Comparison of ENCODE assay signal across 11 cellular contexts in genomic region chr22:30197389-30197788, GRCh38. TPM values are rescaled to one million over a fixed set of nuclear protein-coding genes. Genes with fewer than 3 reads are reported as not detected.
A peak's percentile ranks its signal among the peaks of the same experiment; 100 is the strongest.
DNase-seq lines count a peak whose midpoint lies in the region; ATAC-seq and TF ChIP-seq lines count a peak whose summit lies in the region.
"Had no signal": no experiment of that assay in that cellular context is flagged by ENCODE, and none has a peak within 500 bp of the region (broad histone marks: within the 10 kb centered on the region; RNA-seq: fewer than 3 reads in every experiment).

No MANE protein-coding gene starts in this region.

- H3K18ac ChIP-seq in trophoblast cell (ENCODE audit: low read length), result no peak overlapping the region

- H3K27ac ChIP-seq in BLaER1 (peak overlapping the region; percentile 53; the same call in 1 of the 2 replicates), HL-60 (replicated peaks) (peak overlapping the region; percentile 64), brain microvascular endothelial cell (peak overlapping the region; percentile 100), osteoblast (ENCODE audit: low read depth, low read length) (peak overlapping the region; percentile 100), trophoblast cell (ENCODE audit: low read depth, low read length) (no peak overlapping the region)

- no peak overlapping the region for H2AK5ac ChIP-seq in trophoblast cell (ENCODE audit: low read length)

- ATAC-seq in GM19351 (IDR thresholded peaks at IDR 0.05; ENCODE audit: unreplicated experiment), result no peak

- no peak overlapping the region for H3K4ac ChIP-seq in trophoblast cell (ENCODE audit: low read depth, low read length)

- no peaks in the 10 kb centered on the region for H4K20me1 ChIP-seq in BLaER1
- H4K20me1 ChIP-seq in osteoblast (ENCODE audit: insufficient read depth, low read length), result no peaks in the 10 kb centered on the region

- no peaks in the 10 kb centered on the region for H3K79me1 ChIP-seq in trophoblast cell (ENCODE audit: low read length)

- no peak overlapping the region for H2BK12ac ChIP-seq in trophoblast cell (ENCODE audit: low read length)

- no peak overlapping the region for H2AFZ ChIP-seq in osteoblast (ENCODE audit: low read length)
- H2AFZ ChIP-seq in trophoblast cell (ENCODE audit: insufficient read depth, low read length, poor library complexity), result no peak overlapping the region

- TF ChIP-seq CTCF in HL-60 (IDR thresholded peaks at IDR 0.05; ENCODE audit: insufficient read depth, low read length) (no peak), brain microvascular endothelial cell (IDR thresholded peaks at IDR 0.05; ENCODE audit: low read depth, low read length, missing control alignments) (no peak), osteoblast (IDR thresholded peaks at IDR 0.05; ENCODE audit: extremely low read depth, low read depth, low read length) (no peak), GM10248 (IDR thresholded peaks at IDR 0.05; ENCODE audit: control extremely low read depth, extremely low read depth, low read depth, missing control alignments) (no peak)

- peak overlapping the region; percentile 72 for H3K4me2 ChIP-seq in BLaER1
- peak overlapping the region; percentile 56 for H3K4me2 ChIP-seq in osteoblast (ENCODE audit: insufficient read depth, low read length)
- no peak overlapping the region for H3K4me2 ChIP-seq in trophoblast cell (ENCODE audit: low read length)

- POLR2A ChIA-PET in GM10248 (lab: Yijun Ruan, JAX), result no interaction called here

- H3K4me3 ChIP-seq in BLaER1, result no peak overlapping the region
- no peak overlapping the region for H3K4me3 ChIP-seq in HL-60 (replicated peaks; ENCODE audit: insufficient read depth, low read length)
- H3K4me3 ChIP-seq in brain microvascular endothelial cell (ENCODE audit: low read depth, low read length), result no peak overlapping the region
- H3K4me3 ChIP-seq in osteoblast (ENCODE audit: insufficient read depth, low read length), result no peak overlapping the region
- no peak overlapping the region for H3K4me3 ChIP-seq in trophoblast cell (ENCODE audit: low read depth, low read length)
- H3K4me3 ChIP-seq: HAP-1 had no signal

- H2BK5ac ChIP-seq in trophoblast cell (ENCODE audit: low read depth, low read length, poor library complexity), result no peak overlapping the region

- H3K9me3 ChIP-seq in BLaER1, result no peaks in the 10 kb centered on the region
- H3K9me3 ChIP-seq in osteoblast (ENCODE audit: low read depth, low read length), result no peaks in the 10 kb centered on the region
- H3K9me3 ChIP-seq in trophoblast cell (ENCODE audit: insufficient read depth, low read depth, low read length), result no peaks in the 10 kb centered on the region
- H3K9me3 ChIP-seq: HAP-1 had no signal

- peaks cover 27% of the 10 kb centered on the region for H3K4me1 ChIP-seq in BLaER1
- H3K4me1 ChIP-seq in osteoblast (ENCODE audit: insufficient read depth, low read length), result peaks cover 27% of the 10 kb centered on the region
- H3K4me1 ChIP-seq in trophoblast cell (ENCODE audit: control insufficient read depth in 1 of 2, insufficient read depth in 2 of 2, low read length in 2 of 2), result peaks cover 7 to 15% of the 10 kb centered on the region in 2 experiments

- H3K14ac ChIP-seq in trophoblast cell (ENCODE audit: low read length), result no peak overlapping the region

- no peak for DNase-seq in HL-60 (ENCODE audit: low read depth in 1 of 2, low spot score in 1 of 2)
- no peak for DNase-seq in brain microvascular endothelial cell
- DNase-seq in osteoblast (ENCODE audit: insufficient read length, low spot score, missing footprints), result no peak
- DNase-seq in GM10248 (ENCODE audit: extremely low spot score), result no peak
- no peak for DNase-seq in SIG-M5 treated with dmso at 0.1 percent for 504 hours (lab: John Stamatoyannopoulos, UW; ENCODE audit: unreplicated experiment)
- DNase-seq in trophoblast cell, result no peak
- DNase-seq: DMS79 treated with DMSO at 0.1 percent for 48 hours, NCI-H1092 had no signal

- H4K91ac ChIP-seq in trophoblast cell (ENCODE audit: low read depth, low read length), result no peak overlapping the region

- H3K79me2 ChIP-seq in osteoblast (ENCODE audit: insufficient read depth, low read length), result no peaks in the 10 kb centered on the region
- H3K79me2 ChIP-seq in trophoblast cell (ENCODE audit: control insufficient read depth, insufficient read depth, low read length, poor library complexity), result no peaks in the 10 kb centered on the region

- H3K9ac ChIP-seq in BLaER1 (no peak overlapping the region), trophoblast cell (ENCODE audit: low read length) (no peak overlapping the region)

- H4K12ac ChIP-seq in trophoblast cell (ENCODE audit: low read depth, low read length), result no peak overlapping the region

- H3K27me3 ChIP-seq in BLaER1, result no peaks in the 10 kb centered on the region
- H3K27me3 ChIP-seq in HL-60 (ENCODE audit: insufficient read depth, poor library complexity, severe bottlenecking), result no peaks in the 10 kb centered on the region
- H3K27me3 ChIP-seq in brain microvascular endothelial cell (replicated peaks), result no peaks in the 10 kb centered on the region
- H3K27me3 ChIP-seq in osteoblast (ENCODE audit: insufficient read depth, low read length), result no peaks in the 10 kb centered on the region
- H3K27me3 ChIP-seq in trophoblast cell (ENCODE audit: insufficient read depth, low read length), result no peaks in the 10 kb centered on the region

- CTCF ChIA-PET in GM10248 (lab: Yijun Ruan, JAX), result interaction anchor here (1.4 kb wide), 1 partner anchor 58 kb away, joined by 3 read pairs; no protein-coding TSS in a partner anchor

- H4K8ac ChIP-seq in trophoblast cell (ENCODE audit: low read depth, low read length), result no peak overlapping the region

- H2BK120ac ChIP-seq in trophoblast cell (ENCODE audit: insufficient read depth, low read length, poor library complexity), result no peak overlapping the region

- H3K36me3 ChIP-seq in BLaER1 (no peaks in the 10 kb centered on the region), brain microvascular endothelial cell (replicated peaks) (no peaks in the 10 kb centered on the region), osteoblast (ENCODE audit: insufficient read depth, low read length) (no peaks in the 10 kb centered on the region), trophoblast cell (ENCODE audit: control insufficient read depth in 1 of 2, insufficient read depth in 2 of 2, low read length in 2 of 2) (no peaks in the 10 kb centered on the region)
- H3K36me3 ChIP-seq: HAP-1 had no signal

- in situ Hi-C loops in brain microvascular endothelial cell (cut with HindIII; ENCODE audit: low pct_ligation_motif_present, low sequenced_read_pairs), result no loop called here

- H3K23ac ChIP-seq in trophoblast cell (ENCODE audit: low read length), result no peak overlapping the region

RNA-seq across cellular contexts. Expression of gene LIF, which starts 49.2 kb away (rescaled TPM):
- 3.2 and 3.3 TPM in 2 replicates for total RNA-seq in osteoblast
- 1.2 and 1.4 TPM in 2 replicates for polyA plus RNA-seq in trophoblast cell (2013)
